27 cellular contexts compared by ENCODE assay signal in the genomic region with DNA sequence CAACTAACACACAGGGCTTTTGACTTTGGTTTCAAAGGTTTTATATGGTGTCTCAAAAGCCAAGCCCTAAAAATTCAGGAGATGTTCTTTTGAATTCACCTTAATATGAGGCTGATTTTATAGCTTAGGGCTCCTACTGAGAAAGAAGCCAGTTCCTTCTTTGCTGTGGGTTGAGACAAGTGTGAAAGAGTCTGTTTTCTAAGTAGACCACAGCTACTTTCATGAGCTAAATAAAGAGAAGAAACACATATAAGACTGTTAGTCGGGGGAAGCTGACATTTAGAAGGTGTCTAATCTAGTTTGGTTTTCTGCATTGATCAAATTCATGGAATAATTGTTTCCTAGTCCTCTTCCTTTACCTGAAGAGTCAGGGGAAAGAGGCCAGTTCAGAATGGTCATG.
A peak's percentile ranks its signal among the peaks of the same experiment; 100 is the strongest.
DNase-seq lines count a peak whose midpoint lies in the region; ATAC-seq, FAIRE-seq and TF ChIP-seq lines count a peak whose summit lies in the region.
"Had no signal": no experiment of that assay in that cellular context is flagged by ENCODE, and none has a peak within 500 bp of the region (broad histone marks: within the 10 kb centered on the region; RNA-seq: fewer than 3 reads in every experiment).

No MANE protein-coding gene starts in this region.

- H3K9me3 ChIP-seq in GM12878 (replicated peaks; ENCODE audit: control insufficient read depth, insufficient read depth, low read length): peaks cover 1% of the 10 kb centered on the region; the same call in 2 of the 3 replicates
- H3K9me3 ChIP-seq in tibial artery: no peaks in the 10 kb centered on the region
- H3K9me3 ChIP-seq in kidney (ENCODE audit: control insufficient read depth in 1 of 2, low read length in 2 of 2): no peaks in the 10 kb centered on the region
- H3K9me3 ChIP-seq in spleen: no peaks in the 10 kb centered on the region
- H3K9me3 ChIP-seq in Peyer's patch: no peaks in the 10 kb centered on the region
- H3K9me3 ChIP-seq: left ventricle myocardium inferior, pancreas, right lobe of liver, thyroid gland had no signal

- CTCF ChIA-PET in GM12878 (lab: Yijun Ruan, JAX): no interaction called here

- ATAC-seq in GM18511 (IDR thresholded peaks at IDR 0.05; ENCODE audit: unreplicated experiment) (peak; percentile 76), GM21528 (IDR thresholded peaks at IDR 0.05; ENCODE audit: low FRiP score, unreplicated experiment) (peak; percentile 71), HG03103 (IDR thresholded peaks at IDR 0.05; ENCODE audit: low read depth, unreplicated experiment) (peak; percentile 69), GM12878 (no peak)
- ATAC-seq: natural killer cell treated with Interleukin-12 subunit alpha and Interleukin-12 subunit beta and Interleukin-15 and Interleukin-18, amount 100 ng/mL, for 72 hours; pancreas; PC-3; right lobe of liver; T-helper 17 cell had no signal

- H3K27ac ChIP-seq in GM12878 (ENCODE audit: control insufficient read depth, insufficient read depth) (no peak overlapping the region), tibial artery (no peak overlapping the region), kidney (ENCODE audit: low read depth in 2 of 2, low read length in 2 of 2) (no peak overlapping the region), spleen (no peak overlapping the region), Peyer's patch (no peak overlapping the region)
- H3K27ac ChIP-seq: left ventricle myocardium inferior, pancreas, right lobe of liver, thyroid gland had no signal

- no peaks in the 10 kb centered on the region for H3K79me2 ChIP-seq in GM12878 (ENCODE audit: control insufficient read depth, insufficient read depth, low read length)

- TF ChIP-seq EP300 in GM12878 (IDR thresholded peaks at IDR 0.05; ENCODE audit: borderline replicate concordance in 1 of 2, control insufficient read depth in 1 of 2, low read depth in 2 of 2, low read length in 2 of 2): no peak

- WGBS in GM12878 (ENCODE audit: insufficient coverage, insufficient replicate concordance, low lambda C conversion rate, missing lambda C conversion rate): 0% methylated on average over 1 of the region's 1 CpG
- 50 to 82% (median 70%) methylated on average over 1 of the region's 1 CpG for WGBS in spleen, 5 donors

- SMC1A ChIA-PET in GM12878 (lab: Charles Lee; ENCODE audit: uncharacterized antibody, unreplicated experiment): no interaction called here

- no peak overlapping the region for H2AFZ ChIP-seq in GM12878 (ENCODE audit: control insufficient read depth, low read depth, low read length)

- POLR2A ChIA-PET in GM12878 (lab: Charles Lee): interaction anchor here (0.6 kb wide), 1 partner anchor 827 kb away, joined by 3 read pairs; no protein-coding TSS in a partner anchor

- H3K36me3 ChIP-seq in GM12878 (ENCODE audit: control insufficient read depth in 2 of 2, insufficient read depth in 2 of 2, low read length in 1 of 2) (no peaks in the 10 kb centered on the region), tibial artery (no peaks in the 10 kb centered on the region), kidney (ENCODE audit: control insufficient read depth in 1 of 2, insufficient read depth in 2 of 2, low read length in 2 of 2) (no peaks in the 10 kb centered on the region), spleen (no peaks in the 10 kb centered on the region), Peyer's patch (no peaks in the 10 kb centered on the region)
- H3K36me3 ChIP-seq: left ventricle myocardium inferior, pancreas, right lobe of liver, thyroid gland had no signal

- no TSS peak for BruUV-seq in GM12878 (replicated peaks; lab: Mats Ljungman, UMichigan)

- H3K4me3 ChIP-seq in GM12878 (no peak overlapping the region), tibial artery (no peak overlapping the region), kidney (ENCODE audit: low read length in 2 of 2) (no peak overlapping the region), spleen (no peak overlapping the region), Peyer's patch (no peak overlapping the region)
- H3K4me3 ChIP-seq: left ventricle myocardium inferior, pancreas, right lobe of liver, thyroid gland had no signal

- in situ Hi-C loops in GM12878 (cut with MboI): no loop called here

- RAD21 ChIA-PET in GM12878 (lab: Charles Lee; ENCODE audit: unreplicated experiment): interaction anchor here (1.4 kb wide), 1 partner anchor 9 kb away, joined by 3 read pairs; no protein-coding TSS in a partner anchor

- TF ChIP-seq POLR2A in GM12878 (IDR thresholded peaks at IDR 0.05; ENCODE audit: low read depth, low read length) (no peak), spleen (IDR thresholded peaks at IDR 0.05) (no peak), Peyer's patch (IDR thresholded peaks at IDR 0.05) (no peak)

- H3K27me3 ChIP-seq in GM12878 (replicated peaks in 1 of 2; ENCODE audit: control insufficient read depth in 2 of 2, insufficient read depth in 2 of 2, low read length in 1 of 2): no peaks in the 10 kb centered on the region
- no peaks in the 10 kb centered on the region for H3K27me3 ChIP-seq in tibial artery
- peaks cover 0 to 5% (median 0%) of the 10 kb centered on the region in 7 donors for H3K27me3 ChIP-seq in spleen (replicated peaks in 1 of 7)
- H3K27me3 ChIP-seq in Peyer's patch: no peaks in the 10 kb centered on the region
- H3K27me3 ChIP-seq: pancreas, right lobe of liver, thyroid gland had no signal

- no peak overlapping the region for H3K9ac ChIP-seq in GM12878 (ENCODE audit: control insufficient read depth, insufficient read depth, low read length)
- no peak overlapping the region for H3K9ac ChIP-seq in kidney (ENCODE audit: low read length in 2 of 2)

- no peak for DNase-seq in GM12878 (ENCODE audit: low read depth, low spot score)
- no peak for DNase-seq in tibial artery
- no peak for DNase-seq in kidney
- no peak for DNase-seq in spleen
- DNase-seq in Peyer's patch: no peak
- DNase-seq: activated B cell treated with CpG ODN at 0.5 μM for 24 hours; activated CD4-positive, alpha-beta memory T cell treated with anti-CD3 and anti-CD28 coated beads, Interleukin-2, amount 10 ng/mL, durations not matched to agents 7 days and 5 days; H7; head of caudate nucleus; Kasumi-1; left ventricle myocardium inferior; midbrain; NCI-H1092; NCI-H1930; NCI-H345; pancreas; PC-3; right lobe of liver; stimulated activated naive CD4-positive, alpha-beta T cell treated with Interleukin-2 at 50 U/mL for 16 hours; T-helper 17 cell; thyroid gland had no signal

- no peak for FAIRE-seq in GM12878 (lab: Jason Lieb, UNC)
- no peak for FAIRE-seq in kidney (lab: Jason Lieb, UNC)
- FAIRE-seq: bronchial epithelial cell, D721Med, pancreas had no signal

- no peaks in the 10 kb centered on the region for H4K20me1 ChIP-seq in GM12878 (ENCODE audit: control insufficient read depth, insufficient read depth)

- H3K4me2 ChIP-seq in GM12878 (ENCODE audit: control insufficient read depth, insufficient read depth): 0 out of 2 replicates have a peak overlapping the region, but pooled peaks have one; percentile 17

- 0 out of 2 replicates have a peak, but pooled peaks cover 4% of the 10 kb centered on the region for H3K4me1 ChIP-seq in GM12878 (ENCODE audit: control insufficient read depth, insufficient read depth, low read length)
- no peaks in the 10 kb centered on the region for H3K4me1 ChIP-seq in tibial artery
- H3K4me1 ChIP-seq in kidney (ENCODE audit: control insufficient read depth in 1 of 2, insufficient read depth in 1 of 2, low read depth in 1 of 2, low read length in 2 of 2): no peaks in the 10 kb centered on the region
- no peaks in the 10 kb centered on the region for H3K4me1 ChIP-seq in spleen
- no peaks in the 10 kb centered on the region for H3K4me1 ChIP-seq in Peyer's patch
- H3K4me1 ChIP-seq: left ventricle myocardium inferior, pancreas, right lobe of liver, thyroid gland had no signal

- TF ChIP-seq CTCF in GM12878 (IDR thresholded peaks at IDR 0.05 in 2 of 3, conservative IDR thresholded peaks at IDR 0.05 in 1 of 3; ENCODE audit: control insufficient read depth in 2 of 3, extremely low read depth in 1 of 3, insufficient read depth in 1 of 3, low read depth in 3 of 3, low read length in 3 of 3) (no peak), tibial artery (IDR thresholded peaks at IDR 0.05) (no peak), kidney (IDR thresholded peaks at IDR 0.05; ENCODE audit: borderline replicate concordance, extremely low read depth, insufficient read depth) (no peak), spleen (IDR thresholded peaks at IDR 0.05 in 8 of 11, conservative IDR thresholded peaks at IDR 0.05 in 3 of 11) (no peak), Peyer's patch (IDR thresholded peaks at IDR 0.05) (no peak)

- no peak for TF ChIP-seq RAD21 in GM12878 (IDR thresholded peaks at IDR 0.05; ENCODE audit: insufficient read depth, low read depth, low read length)

- intact Hi-C loops in GM12878 (cut with micrococcal nuclease; ENCODE audit: unreplicated experiment) (no loop called here), tibial artery (cut with DNase I; ENCODE audit: low total_unique reads) (no loop called here), kidney (cut with DNase I) (no loop called here), spleen (cut with DNase I; ENCODE audit: low total_unique reads) (no loop called here)

TF ChIP-seq in GM12878, 131 proteins besides CTCF, POLR2A, EP300 and RAD21 (continues in another document):
- TF ChIP-seq SMARCA5 (IDR thresholded peaks at IDR 0.05) (no peak), CHD1 (IDR thresholded peaks at IDR 0.05; ENCODE audit: low read depth, low read length) (no peak), PAX8 (IDR thresholded peaks at IDR 0.05) (no peak)
- TF ChIP-seq, protein P1, sequence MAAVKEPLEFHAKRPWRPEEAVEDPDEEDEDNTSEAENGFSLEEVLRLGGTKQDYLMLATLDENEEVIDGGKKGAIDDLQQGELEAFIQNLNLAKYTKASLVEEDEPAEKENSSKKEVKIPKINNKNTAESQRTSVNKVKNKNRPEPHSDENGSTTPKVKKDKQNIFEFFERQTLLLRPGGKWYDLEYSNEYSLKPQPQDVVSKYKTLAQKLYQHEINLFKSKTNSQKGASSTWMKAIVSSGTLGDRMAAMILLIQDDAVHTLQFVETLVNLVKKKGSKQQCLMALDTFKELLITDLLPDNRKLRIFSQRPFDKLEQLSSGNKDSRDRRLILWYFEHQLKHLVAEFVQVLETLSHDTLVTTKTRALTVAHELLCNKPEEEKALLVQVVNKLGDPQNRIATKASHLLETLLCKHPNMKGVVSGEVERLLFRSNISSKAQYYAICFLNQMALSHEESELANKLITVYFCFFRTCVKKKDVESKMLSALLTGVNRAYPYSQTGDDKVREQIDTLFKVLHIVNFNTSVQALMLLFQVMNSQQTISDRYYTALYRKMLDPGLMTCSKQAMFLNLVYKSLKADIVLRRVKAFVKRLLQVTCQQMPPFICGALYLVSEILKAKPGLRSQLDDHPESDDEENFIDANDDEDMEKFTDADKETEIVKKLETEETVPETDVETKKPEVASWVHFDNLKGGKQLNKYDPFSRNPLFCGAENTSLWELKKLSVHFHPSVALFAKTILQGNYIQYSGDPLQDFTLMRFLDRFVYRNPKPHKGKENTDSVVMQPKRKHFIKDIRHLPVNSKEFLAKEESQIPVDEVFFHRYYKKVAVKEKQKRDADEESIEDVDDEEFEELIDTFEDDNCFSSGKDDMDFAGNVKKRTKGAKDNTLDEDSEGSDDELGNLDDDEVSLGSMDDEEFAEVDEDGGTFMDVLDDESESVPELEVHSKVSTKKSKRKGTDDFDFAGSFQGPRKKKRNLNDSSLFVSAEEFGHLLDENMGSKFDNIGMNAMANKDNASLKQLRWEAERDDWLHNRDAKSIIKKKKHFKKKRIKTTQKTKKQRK (IDR thresholded peaks at IDR 0.05; ENCODE audit: low read depth, low read length): no peak
